Comparison of ENCODE assay signal across 1 cellular context in genomic region chr22:27835446-27835845, GRCh38.
TF ChIP-seq lines count a peak whose summit lies in the region.

No MANE protein-coding gene starts in this region.

TF ChIP-seq in SK-N-SH treated with all-trans-retinoic acid at 6 μM for 48 hours, 23 proteins besides CTCF, POLR2A, EP300 and RAD21 (continued from another document):
- TF ChIP-seq POU6F1 (CRISPR knock-in tag; IDR thresholded peaks at IDR 0.05; ENCODE audit: borderline replicate concordance, low read depth) = no peak
- no peak for TF ChIP-seq ZC3H10 (CRISPR knock-in tag; IDR thresholded peaks at IDR 0.05)
- no peak for TF ChIP-seq ZNF8 (CRISPR knock-in tag; IDR thresholded peaks at IDR 0.05)
- no peak for TF ChIP-seq TCF4 (CRISPR knock-in tag; IDR thresholded peaks at IDR 0.05; ENCODE audit: borderline replicate concordance)
- no peak for TF ChIP-seq CREB5 (CRISPR knock-in tag; IDR thresholded peaks at IDR 0.05; ENCODE audit: low read depth)
- no peak for TF ChIP-seq SNAI2 (CRISPR knock-in tag; IDR thresholded peaks at IDR 0.05)
- no peak for TF ChIP-seq CSDC2 (CRISPR knock-in tag; IDR thresholded peaks at IDR 0.05)
